8 cellular contexts compared by ENCODE assay signal in the genomic region with DNA sequence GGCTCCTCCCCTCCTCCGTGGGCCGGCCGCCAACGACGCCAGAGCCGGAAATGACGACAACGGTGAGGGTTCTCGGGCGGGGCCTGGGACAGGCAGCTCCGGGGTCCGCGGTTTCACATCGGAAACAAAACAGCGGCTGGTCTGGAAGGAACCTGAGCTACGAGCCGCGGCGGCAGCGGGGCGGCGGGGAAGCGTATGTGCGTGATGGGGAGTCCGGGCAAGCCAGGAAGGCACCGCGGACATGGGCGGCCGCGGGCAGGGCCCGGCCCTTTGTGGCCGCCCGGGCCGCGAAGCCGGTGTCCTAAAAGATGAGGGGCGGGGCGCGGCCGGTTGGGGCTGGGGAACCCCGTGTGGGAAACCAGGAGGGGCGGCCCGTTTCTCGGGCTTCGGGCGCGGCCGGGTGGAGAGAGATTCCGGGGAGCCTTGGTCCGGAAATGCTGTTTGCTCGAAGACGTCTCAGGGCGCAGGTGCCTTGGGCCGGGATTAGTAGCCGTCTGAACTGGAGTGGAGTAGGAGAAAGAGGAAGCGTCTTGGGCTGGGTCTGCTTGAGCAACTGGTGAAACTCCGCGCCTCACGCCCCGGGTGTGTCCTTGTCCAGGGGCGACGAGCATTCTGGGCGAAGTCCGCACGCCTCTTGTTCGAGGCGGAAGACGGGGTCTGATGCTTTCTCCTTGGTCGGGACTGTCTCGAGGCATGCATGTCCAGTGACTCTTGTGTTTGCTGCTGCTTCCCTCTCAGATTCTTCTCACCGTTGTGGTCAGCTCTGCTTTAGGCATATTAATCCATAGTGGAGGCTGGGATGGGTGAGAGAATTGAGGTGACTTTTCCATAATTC. TPM values are rescaled to one million over a fixed set of nuclear protein-coding genes. Genes with fewer than 3 reads are reported as not detected.
DNase-seq lines count a peak whose midpoint lies in the region; ATAC-seq and TF ChIP-seq lines count a peak whose summit lies in the region.

A gene (plus strand): TSS at position 121 of the 835 bp plus-strand sequence. CDS start 11,513 bp downstream, outside the sequence.

- TF ChIP-seq POLR2A in suprapubic skin (IDR thresholded peaks at IDR 0.05): peak; percentile 49 to 86

- H3K36me3 ChIP-seq in suprapubic skin: no peaks in the 10 kb centered on the region

- H3K27ac ChIP-seq in suprapubic skin: peak within 1 kb of the TSS; percentile 96

- H3K4me3 ChIP-seq in GM08714 (ENCODE audit: low read length) (peak within 1 kb of the TSS; percentile 96), suprapubic skin (peak within 1 kb of the TSS; percentile 78)

- peaks cover 11 to 15% of the 10 kb centered on the region in 2 donors for H3K9me3 Mint-ChIP-seq in activated naive CD4-positive, alpha-beta T cell treated with anti-CD3 and anti-CD28 coated beads, Interleukin-2, amount 50 U/mL, for 72 hours

- no peak for TF ChIP-seq CTCF in suprapubic skin (IDR thresholded peaks at IDR 0.05)

- DNase-seq in NCI-H1092 (lab: John Stamatoyannopoulos, UW) (peak; percentile 87), SKM-1 (lab: John Stamatoyannopoulos, UW; ENCODE audit: unreplicated experiment) (peak; percentile 46), globus pallidus (ENCODE audit: low spot score) (peak; percentile 95), occipital lobe (lab: John Stamatoyannopoulos, UW) (peak; percentile 95), suprapubic skin (ENCODE audit: low spot score in 2 of 2) (peak; percentile 98)
- DNase-seq in activated naive CD4-positive, alpha-beta T cell treated with anti-CD3 and anti-CD28 coated beads, Interleukin-2, amount 50 U/mL, for 72 hours (ENCODE audit: low spot score in 2 of 2): peak; percentile 98 to 99

- H3K4me1 ChIP-seq in suprapubic skin: peaks cover 18% of the 10 kb centered on the region

- peaks cover 21 to 37% of the 10 kb centered on the region in 2 donors for H3K36me3 Mint-ChIP-seq in activated naive CD4-positive, alpha-beta T cell treated with anti-CD3 and anti-CD28 coated beads, Interleukin-2, amount 50 U/mL, for 72 hours

- H3K27me3 ChIP-seq in suprapubic skin: no peaks in the 10 kb centered on the region

- no peaks in the 10 kb centered on the region for H3K9me3 ChIP-seq in suprapubic skin

- peak within 1 kb of the TSS; percentile 87 to 100 for H3K27ac Mint-ChIP-seq in activated naive CD4-positive, alpha-beta T cell treated with anti-CD3 and anti-CD28 coated beads, Interleukin-2, amount 50 U/mL, for 72 hours

- peak; percentile 87 for ATAC-seq in HG02588 (IDR thresholded peaks at IDR 0.05; ENCODE audit: unreplicated experiment)
- peak; percentile 95 for ATAC-seq in activated naive CD4-positive, alpha-beta T cell treated with anti-CD3 and anti-CD28 coated beads, Interleukin-2, amount 50 U/mL, for 72 hours

- TF ChIP-seq EP300 in suprapubic skin (IDR thresholded peaks at IDR 0.05): no peak

- 0% methylated on average over 32 of the region's 71 CpGs for WGBS in suprapubic skin

RNA-seq across cellular contexts. Expression of the gene that starts here (rescaled TPM):
- 10 to 100 TPM; 26.6 to 34.6 TPM for total RNA-seq in activated naive CD4-positive, alpha-beta T cell treated with anti-CD3 and anti-CD28 coated beads, Interleukin-2, amount 50 U/mL, for 72 hours
- total RNA-seq in occipital lobe: 76.4 TPM
- total RNA-seq in suprapubic skin: 10 to 100 TPM; 46.5 to 90.9 (median 62.0) TPM

Comparison
In these comparisons a context has a peak if more than half of its experiments do, and no peak if none do; other contexts are left out.
1. Peak in every context shown above with its lines: DNase-seq, ATAC-seq, H3K4me3 ChIP-seq and H3K27ac ChIP-seq.
2. DNase-seq: peak in every context shown above with its lines; median percentile 98 in activated naive CD4-positive, alpha-beta T cell treated with anti-CD3 and anti-CD28 coated beads, Interleukin-2, amount 50 U/mL, for 72 hours; 98 in suprapubic skin; 95 in globus pallidus; 95 in occipital lobe; 87 in NCI-H1092; 46 in SKM-1.